In genomic region chr6:163992701-163993100, GRCh38 we compare ENCODE assay signal across 25 cellular contexts.
"Had no signal": no experiment of that assay in that cellular context is flagged by ENCODE, and none has a peak within 500 bp of the region (broad histone marks: within the 10 kb centered on the region; RNA-seq: fewer than 3 reads in every experiment).

No MANE protein-coding gene starts in this region.

- H2AFZ ChIP-seq: parathyroid adenoma had no signal

- H3K36me3 ChIP-seq: gastroesophageal sphincter, transverse colon had no signal

- H3K79me2 ChIP-seq: parathyroid adenoma had no signal

- H3K27ac ChIP-seq: coronary artery, gastroesophageal sphincter, parathyroid adenoma, psoas muscle, transverse colon had no signal

- H3K4me3 ChIP-seq: coronary artery, gastroesophageal sphincter, psoas muscle, transverse colon had no signal

- H3K9me3 Mint-ChIP-seq: activated B cell treated with CpG ODN at 0.5 μM for 24 hours; effector memory CD8-positive, alpha-beta T cell; mesothelial cell of epicardium; naive thymus-derived CD4-positive, alpha-beta T cell had no signal

- ATAC-seq: activated CD4-positive, alpha-beta T cell treated with anti-CD3 and anti-CD28 coated beads for 36 hours; activated CD8-positive, alpha-beta memory T cell treated with anti-CD3 and anti-CD28 coated beads, Interleukin-2, amount 10 ng/mL, durations not matched to agents 7 days and 5 days; activated CD8-positive, alpha-beta T cell treated with anti-CD3 and anti-CD28 coated beads, Interleukin-2, amount 10 ng/mL, durations not matched to agents 7 days and 5 days; activated naive CD4-positive, alpha-beta T cell treated with anti-CD3 and anti-CD28 coated beads, Interleukin-2, amount 50 U/mL, for 72 hours; effector memory CD8-positive, alpha-beta T cell; gastroesophageal sphincter; left colon; naive thymus-derived CD4-positive, alpha-beta T cell; psoas muscle had no signal

- DNase-seq: activated B cell treated with CpG ODN at 0.5 μM for 24 hours; activated CD4-positive, alpha-beta T cell treated with anti-CD3 and anti-CD28 coated beads for 36 hours; activated CD8-positive, alpha-beta memory T cell treated with anti-CD3 and anti-CD28 coated beads, Interleukin-2, amount 10 ng/mL, durations not matched to agents 7 days and 5 days; activated CD8-positive, alpha-beta T cell treated with anti-CD3 and anti-CD28 coated beads, Interleukin-2, amount 10 ng/mL, durations not matched to agents 7 days and 5 days; activated naive CD4-positive, alpha-beta T cell; activated T-cell treated with anti-CD3 and anti-CD28 coated beads, Interleukin-2, amount 50 U/mL, for 48 hours; effector memory CD8-positive, alpha-beta T cell; erythroblast; hippocampal formation; left colon; mammary epithelial cell; naive thymus-derived CD4-positive, alpha-beta T cell; occipital lobe; psoas muscle; stimulated activated CD4-positive, alpha-beta T cell treated with anti-CD3 and anti-CD28 coated beads, Interleukin-15, amount 100 ng/mL, for 24 hours; stimulated activated CD4-positive, alpha-beta T cell treated with anti-CD3 and anti-CD28 coated beads, Interleukin-2, amount 100 ng/mL, for 24 hours; stimulated activated naive CD4-positive, alpha-beta T cell treated with Interleukin-2 at 50 U/mL for 16 hours; transverse colon had no signal

- FAIRE-seq: keratinocyte had no signal

- H3K4me1 ChIP-seq: gastroesophageal sphincter, parathyroid adenoma, psoas muscle, transverse colon had no signal

- H3K9ac ChIP-seq: parathyroid adenoma had no signal

- H3K27me3 Mint-ChIP-seq: activated CD4-positive, alpha-beta T cell treated with anti-CD3 and anti-CD28 coated beads for 36 hours; activated CD8-positive, alpha-beta memory T cell treated with anti-CD3 and anti-CD28 coated beads, Interleukin-2, amount 10 ng/mL, durations not matched to agents 7 days and 5 days; brain had no signal

- H3K36me3 Mint-ChIP-seq: activated CD8-positive, alpha-beta memory T cell treated with anti-CD3 and anti-CD28 coated beads, Interleukin-2, amount 10 ng/mL, durations not matched to agents 7 days and 5 days; activated naive CD4-positive, alpha-beta T cell treated with anti-CD3 and anti-CD28 coated beads, Interleukin-2, amount 50 U/mL, for 72 hours; brain; mesothelial cell of epicardium; naive thymus-derived CD4-positive, alpha-beta T cell had no signal

- H3K27me3 ChIP-seq: gastroesophageal sphincter, transverse colon had no signal

- H3K27ac Mint-ChIP-seq: activated B cell treated with CpG ODN at 0.5 μM for 24 hours; activated CD4-positive, alpha-beta T cell treated with anti-CD3 and anti-CD28 coated beads for 36 hours; activated CD8-positive, alpha-beta memory T cell treated with anti-CD3 and anti-CD28 coated beads, Interleukin-2, amount 10 ng/mL, durations not matched to agents 7 days and 5 days; activated CD8-positive, alpha-beta T cell treated with anti-CD3 and anti-CD28 coated beads, Interleukin-2, amount 10 ng/mL, durations not matched to agents 7 days and 5 days; activated naive CD4-positive, alpha-beta T cell treated with anti-CD3 and anti-CD28 coated beads, Interleukin-2, amount 50 U/mL, for 72 hours; effector memory CD8-positive, alpha-beta T cell; mesothelial cell of epicardium; naive thymus-derived CD4-positive, alpha-beta T cell had no signal

- H3K4me1 Mint-ChIP-seq: activated CD4-positive, alpha-beta T cell treated with anti-CD3 and anti-CD28 coated beads for 36 hours; activated CD8-positive, alpha-beta memory T cell treated with anti-CD3 and anti-CD28 coated beads, Interleukin-2, amount 10 ng/mL, durations not matched to agents 7 days and 5 days; mesothelial cell of epicardium; naive thymus-derived CD4-positive, alpha-beta T cell had no signal

- H3K9me3 ChIP-seq: gastroesophageal sphincter, psoas muscle, transverse colon had no signal

- H3K4me3 Mint-ChIP-seq: activated B cell treated with CpG ODN at 0.5 μM for 24 hours; activated CD4-positive, alpha-beta T cell treated with anti-CD3 and anti-CD28 coated beads for 36 hours; activated CD8-positive, alpha-beta memory T cell treated with anti-CD3 and anti-CD28 coated beads, Interleukin-2, amount 10 ng/mL, durations not matched to agents 7 days and 5 days; activated CD8-positive, alpha-beta T cell treated with anti-CD3 and anti-CD28 coated beads, Interleukin-2, amount 10 ng/mL, durations not matched to agents 7 days and 5 days; brain; effector memory CD8-positive, alpha-beta T cell; mesothelial cell of epicardium; naive thymus-derived CD4-positive, alpha-beta T cell had no signal
